In genomic region chr13:50693755-50694154, GRCh38 we compare ENCODE assay signal across 15 cellular contexts.
A peak's percentile ranks its signal among the peaks of the same experiment; 100 is the strongest.
DNase-seq lines count a peak whose midpoint lies in the region; ATAC-seq and TF ChIP-seq lines count a peak whose summit lies in the region.
"Had no signal": no experiment of that assay in that cellular context is flagged by ENCODE, and none has a peak within 500 bp of the region (broad histone marks: within the 10 kb centered on the region; RNA-seq: fewer than 3 reads in every experiment).

No MANE protein-coding gene starts in this region.

- peaks cover 6% of the 10 kb centered on the region for H3K27me3 Mint-ChIP-seq in brain
- H3K27me3 Mint-ChIP-seq: activated T-cell treated with anti-CD3 and anti-CD28 coated beads, Interleukin-2, amount 50 U/mL, for 24 hours; B cell; stimulated activated naive B cell treated with anti-CD40 and anti-IgM and Interleukin-4, amounts not matched to agents 10 μg/mL and 1 μg/mL and 100 μg/mL, for 72 hours had no signal

- 29% methylated on average over 2 of the region's 2 CpGs for WGBS in hepatocyte (ENCODE audit: low lambda C conversion rate, missing lambda C conversion rate)
- no CpG with 5 or more reads among the region's 2 CpGs for WGBS in trophoblast cell (ENCODE audit: extremely low coverage, insufficient coverage, insufficient read length)

- H3K79me2 ChIP-seq in hepatocyte (no peaks in the 10 kb centered on the region), trophoblast cell (ENCODE audit: control insufficient read depth, insufficient read depth, low read length, poor library complexity) (no peaks in the 10 kb centered on the region)

- H3K14ac ChIP-seq in trophoblast cell (ENCODE audit: low read length), result no peak overlapping the region

- H2AK5ac ChIP-seq in trophoblast cell (ENCODE audit: low read length), result no peak overlapping the region

- ATAC-seq in HG03457 (IDR thresholded peaks at IDR 0.05; ENCODE audit: unreplicated experiment), result no peak
- no peak for ATAC-seq in GM18517 (IDR thresholded peaks at IDR 0.05; ENCODE audit: unreplicated experiment)
- ATAC-seq: PC-3; stimulated activated naive B cell treated with anti-CD40 and anti-IgM and Interleukin-4, amounts not matched to agents 10 μg/mL and 1 μg/mL and 100 μg/mL, for 72 hours had no signal

- H3K4me1 ChIP-seq in hepatocyte (ENCODE audit: insufficient read depth) (peaks cover 34% of the 10 kb centered on the region), trophoblast cell (ENCODE audit: control insufficient read depth in 1 of 2, insufficient read depth in 2 of 2, low read length in 2 of 2) (peaks cover 16 to 26% of the 10 kb centered on the region in 2 experiments)
- H3K4me1 ChIP-seq: HAP-1 had no signal

- H2BK12ac ChIP-seq in trophoblast cell (ENCODE audit: low read length), result no peak overlapping the region

- DNase-seq in Daoy (ENCODE audit: low read depth), result peak; percentile 46
- DNase-seq in hepatocyte (ENCODE audit: low spot score), result no peak
- DNase-seq in trophoblast cell, result no peak
- DNase-seq in NCI-H774 (lab: John Stamatoyannopoulos, UW), result no peak
- no peak for DNase-seq in iPS-NIHi11 (ENCODE audit: low spot score)
- DNase-seq: activated T-cell treated with anti-CD3 and anti-CD28 coated beads, Interleukin-2, amount 50 U/mL, for 24 hours; NCI-H2107; PC-3; stimulated activated naive B cell treated with anti-CD40 and anti-IgM and Interleukin-4, amounts not matched to agents 10 μg/mL and 1 μg/mL and 100 μg/mL, for 72 hours had no signal

- peaks cover 16% of the 10 kb centered on the region for H3K79me1 ChIP-seq in trophoblast cell (ENCODE audit: low read length)

- H3K36me3 ChIP-seq in hepatocyte (replicated peaks; ENCODE audit: insufficient read depth, low read depth), result no peaks in the 10 kb centered on the region
- H3K36me3 ChIP-seq in trophoblast cell (ENCODE audit: control insufficient read depth in 1 of 2, insufficient read depth in 2 of 2, low read length in 2 of 2), result no peaks in the 10 kb centered on the region
- H3K36me3 ChIP-seq: breast epithelium, HAP-1 had no signal

- no peak overlapping the region for H3K9ac ChIP-seq in trophoblast cell (ENCODE audit: low read length)

- H3K27me3 ChIP-seq in hepatocyte (no peaks in the 10 kb centered on the region), trophoblast cell (ENCODE audit: insufficient read depth, low read length) (no peaks in the 10 kb centered on the region)
- H3K27me3 ChIP-seq: breast epithelium had no signal

- peaks cover 0 to 7% (median 2%) of the 10 kb centered on the region in 5 experiments for H3K9me3 Mint-ChIP-seq in brain
- H3K9me3 Mint-ChIP-seq: activated T-cell treated with anti-CD3 and anti-CD28 coated beads, Interleukin-2, amount 50 U/mL, for 24 hours had no signal

- no peak overlapping the region for H3K18ac ChIP-seq in trophoblast cell (ENCODE audit: low read length)

- H4K20me1 ChIP-seq in hepatocyte (ENCODE audit: insufficient read depth, poor library complexity, severe bottlenecking), result no peaks in the 10 kb centered on the region

- no peak overlapping the region for H4K12ac ChIP-seq in trophoblast cell (ENCODE audit: low read depth, low read length)

- no peak overlapping the region for H3K4ac ChIP-seq in trophoblast cell (ENCODE audit: low read depth, low read length)

- H3K9me3 ChIP-seq in hepatocyte (ENCODE audit: low read depth), result no peaks in the 10 kb centered on the region
- H3K9me3 ChIP-seq in trophoblast cell (ENCODE audit: insufficient read depth, low read depth, low read length), result no peaks in the 10 kb centered on the region
- H3K9me3 ChIP-seq: breast epithelium, HAP-1 had no signal

- no peak overlapping the region for H4K8ac ChIP-seq in trophoblast cell (ENCODE audit: low read depth, low read length)

- no peak overlapping the region for H2AFZ ChIP-seq in hepatocyte
- H2AFZ ChIP-seq in trophoblast cell (ENCODE audit: insufficient read depth, low read length, poor library complexity), result no peak overlapping the region

- H3K36me3 Mint-ChIP-seq in brain, result no peaks in the 10 kb centered on the region
- H3K36me3 Mint-ChIP-seq: stimulated activated naive B cell treated with anti-CD40 and anti-IgM and Interleukin-4, amounts not matched to agents 10 μg/mL and 1 μg/mL and 100 μg/mL, for 72 hours had no signal

- TF ChIP-seq CTCF in brain (conservative IDR thresholded peaks at IDR 0.05) (no peak), hepatocyte (IDR thresholded peaks at IDR 0.05; ENCODE audit: poor library complexity) (no peak)

- H3K23ac ChIP-seq in trophoblast cell (ENCODE audit: low read length), result no peak overlapping the region

- peak overlapping the region in 4 of 5 experiments; percentile 54 to 86 (median 67) for H3K27ac Mint-ChIP-seq in brain
- H3K27ac Mint-ChIP-seq: activated T-cell treated with anti-CD3 and anti-CD28 coated beads, Interleukin-2, amount 50 U/mL, for 24 hours; B cell; stimulated activated naive B cell treated with anti-CD40 and anti-IgM and Interleukin-4, amounts not matched to agents 10 μg/mL and 1 μg/mL and 100 μg/mL, for 72 hours had no signal

- no peak overlapping the region for H4K91ac ChIP-seq in trophoblast cell (ENCODE audit: low read depth, low read length)

- no peak overlapping the region for H2BK5ac ChIP-seq in trophoblast cell (ENCODE audit: low read depth, low read length, poor library complexity)

- H3K27ac ChIP-seq in hepatocyte (peak overlapping the region; percentile 36), trophoblast cell (ENCODE audit: low read depth, low read length) (peak overlapping the region; percentile 78)

- no peak overlapping the region for H2BK120ac ChIP-seq in trophoblast cell (ENCODE audit: insufficient read depth, low read length, poor library complexity)

- peak overlapping the region; percentile 59 for H3K4me2 ChIP-seq in hepatocyte
- H3K4me2 ChIP-seq in trophoblast cell (ENCODE audit: low read length), result peak overlapping the region; percentile 9

- H3K4me3 ChIP-seq in hepatocyte (no peak overlapping the region), trophoblast cell (ENCODE audit: low read depth, low read length) (no peak overlapping the region)
- H3K4me3 ChIP-seq: breast epithelium, HAP-1 had no signal

- H3K9me2 ChIP-seq in hepatocyte (replicated peaks; ENCODE audit: insufficient read depth), result no peaks in the 10 kb centered on the region

- H3K4me3 Mint-ChIP-seq in brain, result no peak overlapping the region
- H3K4me3 Mint-ChIP-seq: activated T-cell treated with anti-CD3 and anti-CD28 coated beads, Interleukin-2, amount 50 U/mL, for 24 hours; B cell; stimulated activated naive B cell treated with anti-CD40 and anti-IgM and Interleukin-4, amounts not matched to agents 10 μg/mL and 1 μg/mL and 100 μg/mL, for 72 hours had no signal

- H3K4me1 Mint-ChIP-seq in brain, result peaks cover 75% of the 10 kb centered on the region
- H3K4me1 Mint-ChIP-seq: B cell had no signal
